Comparison of ENCODE assay signal across 17 cellular contexts in genomic region chr1:67572217-67572593, GRCh38.
DNase-seq lines count a peak whose midpoint lies in the region; ATAC-seq, FAIRE-seq and TF ChIP-seq lines count a peak whose summit lies in the region.
"Had no signal": no experiment of that assay in that cellular context is flagged by ENCODE, and none has a peak within 500 bp of the region (broad histone marks: within the 10 kb centered on the region; RNA-seq: fewer than 3 reads in every experiment).

No MANE protein-coding gene starts in this region.

- DNase-seq in Panc1 (ENCODE audit: low read depth, low spot score), result no peak
- DNase-seq in colonic mucosa, result no peak
- no peak for DNase-seq in right lobe of liver
- DNase-seq in stomach, result no peak
- no peak for DNase-seq in H54 (ENCODE audit: insufficient read length, low spot score)
- DNase-seq in stimulated activated CD4-positive, alpha-beta T cell treated with anti-CD3 and anti-CD28 coated beads, Interleukin-2, amount 100 ng/mL, for 48 hours, result no peak
- DNase-seq in NCI-H187 (lab: John Stamatoyannopoulos, UW), result no peak
- DNase-seq: activated B cell treated with CpG ODN at 0.5 μM for 24 hours; C1 segment of cervical spinal cord; effector CD4-positive, alpha-beta T cell; HCEC 1CT; NCI-H1436; nucleus accumbens; T-helper 17 cell had no signal

- H3K4me1 ChIP-seq in Panc1 (ENCODE audit: control insufficient read depth, insufficient read depth, low read length) (peaks cover 42% of the 10 kb centered on the region), colonic mucosa (peaks cover 7% of the 10 kb centered on the region), right lobe of liver (peaks cover 0 to 51% (median 19%) of the 10 kb centered on the region in 4 donors), stomach (peaks cover 18 to 40% (median 29%) of the 10 kb centered on the region in 4 donors)

- TF ChIP-seq POLR2A in right lobe of liver (IDR thresholded peaks at IDR 0.05) (no peak), stomach (IDR thresholded peaks at IDR 0.05) (no peak), H54 (IDR thresholded peaks at IDR 0.05; ENCODE audit: low read depth, low read length) (no peak)

- intact Hi-C loops in Panc1 (cut with micrococcal nuclease; ENCODE audit: unreplicated experiment) (no loop called here), colonic mucosa (cut with DNase I) (loop anchor here (10.0 kb wide), 1 partner anchor 53 kb away; no protein-coding TSS in a partner anchor), right lobe of liver (cut with DNase I) (loop anchor here (10.0 kb wide), 3 partner anchors 53 to 183 kb away; no protein-coding TSS in a partner anchor), stomach (cut with DNase I; ENCODE audit: low total_unique reads) (no loop called here)

- no peak for TF ChIP-seq EP300 in stomach (IDR thresholded peaks at IDR 0.05)

- peak overlapping the region in 1 of 2 donors; percentile 54 for H3K9ac ChIP-seq in colonic mucosa (ENCODE audit: low read depth in 2 of 2, low read length in 2 of 2)

- no TSS peak for BruUV-seq in Panc1 (replicated peaks; lab: Mats Ljungman, UMichigan)

- no peak for TF ChIP-seq CTCF in Panc1 (IDR thresholded peaks at IDR 0.05)
- no peak for TF ChIP-seq CTCF in colonic mucosa (IDR thresholded peaks at IDR 0.05)
- no peak for TF ChIP-seq CTCF in right lobe of liver (IDR thresholded peaks at IDR 0.05)
- TF ChIP-seq CTCF in stomach (IDR thresholded peaks at IDR 0.05), result no peak

- H3K4me3 ChIP-seq in Panc1 (ENCODE audit: low read depth in 2 of 2, low read length in 2 of 2), result no peak overlapping the region
- no peak overlapping the region for H3K4me3 ChIP-seq in colonic mucosa
- H3K4me3 ChIP-seq in right lobe of liver, result no peak overlapping the region
- H3K4me3 ChIP-seq in stomach, result no peak overlapping the region
- H3K4me3 ChIP-seq: cardiac muscle cell, heart right ventricle had no signal

- H3K27ac ChIP-seq in Panc1 (ENCODE audit: low read length), result peak overlapping the region; percentile 95
- peak overlapping the region; percentile 50 for H3K27ac ChIP-seq in colonic mucosa
- peak overlapping the region; percentile 43 to 93 (median 78) for H3K27ac ChIP-seq in right lobe of liver
- peak overlapping the region; percentile 52 to 91 (median 81) for H3K27ac ChIP-seq in stomach
- H3K27ac ChIP-seq: cardiac muscle cell had no signal

- no peaks in the 10 kb centered on the region for H3K9me3 ChIP-seq in Panc1 (ENCODE audit: control insufficient read depth, insufficient read depth, low read depth, low read length)
- no peaks in the 10 kb centered on the region for H3K9me3 ChIP-seq in colonic mucosa
- no peaks in the 10 kb centered on the region for H3K9me3 ChIP-seq in right lobe of liver
- no peaks in the 10 kb centered on the region for H3K9me3 ChIP-seq in stomach
- H3K9me3 ChIP-seq: heart right ventricle had no signal

- CTCF ChIA-PET in Panc1 (lab: Charles Lee), result interaction anchor here (0.6 to 0.7 kb wide), 2 partner anchors 170 to 528 kb away, joined by 8 to 9 read pairs; no protein-coding TSS in a partner anchor

- H3K27me3 ChIP-seq in Panc1 (ENCODE audit: control insufficient read depth, insufficient read depth, low read length) (no peaks in the 10 kb centered on the region), colonic mucosa (no peaks in the 10 kb centered on the region), right lobe of liver (no peaks in the 10 kb centered on the region), stomach (no peaks in the 10 kb centered on the region)
- H3K27me3 ChIP-seq: cardiac muscle cell, heart right ventricle had no signal

- WGBS in right lobe of liver (ENCODE audit: insufficient coverage, low coverage, low lambda C conversion rate, missing lambda C conversion rate), result 56% methylated on average over 10 of the region's 11 CpGs
- 44 to 57% (median 50%) methylated on average over 11 of the region's 11 CpGs for WGBS in stomach, 5 donors

- H3K36me3 ChIP-seq in Panc1 (ENCODE audit: control insufficient read depth, insufficient read depth, low read length), result no peaks in the 10 kb centered on the region
- H3K36me3 ChIP-seq in colonic mucosa, result no peaks in the 10 kb centered on the region
- H3K36me3 ChIP-seq in right lobe of liver, result no peaks in the 10 kb centered on the region
- H3K36me3 ChIP-seq in stomach, result no peaks in the 10 kb centered on the region
- H3K36me3 ChIP-seq: cardiac muscle cell, heart right ventricle had no signal

- no peak for FAIRE-seq in H54 (lab: Jason Lieb, UNC)
- FAIRE-seq: islet of Langerhans had no signal

- in situ Hi-C loops in Panc1 (cut with HindIII; ENCODE audit: low pct_unique_long_range_greater_than_20kb, low sequenced_read_pairs), result no loop called here

- POLR2A ChIA-PET in Panc1 (lab: Charles Lee), result interaction anchor here (0.7 to 1.9 kb wide), 2 partner anchors 11 to 108 kb away, joined by 3 to 5 read pairs; no protein-coding TSS in a partner anchor

- ATAC-seq in Panc1 (peak; percentile 25; the same call in 1 of the 2 replicates), right lobe of liver (peak in 2 of 4 donors; percentile 34 to 35)
- ATAC-seq: T-helper 17 cell had no signal

Comparison
In these comparisons a context has a peak if more than half of its experiments do, and no peak if none do; other contexts are left out.
1. intact Hi-C loops: an anchor here in colonic mucosa (10.0 kb wide) and right lobe of liver (10.0 kb wide); none called in Panc1 and stomach.